ENCODE assay signal across 10 cellular contexts in genomic region chrX:111719426-111720210, GRCh38. TPM values are rescaled to one million over a fixed set of nuclear protein-coding genes. Genes with fewer than 3 reads are reported as not detected.
A peak's percentile ranks its signal among the peaks of the same experiment; 100 is the strongest.
DNase-seq lines count a peak whose midpoint lies in the region; ATAC-seq and TF ChIP-seq lines count a peak whose summit lies in the region.
"Had no signal": no experiment of that assay in that cellular context is flagged by ENCODE, and none has a peak within 500 bp of the region (broad histone marks: within the 10 kb centered on the region; RNA-seq: fewer than 3 reads in every experiment).

No MANE protein-coding gene starts in this region.

- H3K9me3 ChIP-seq in breast epithelium: no peaks in the 10 kb centered on the region
- H3K9me3 ChIP-seq in Panc1 (ENCODE audit: control insufficient read depth, insufficient read depth, low read depth, low read length): no peaks in the 10 kb centered on the region
- H3K9me3 ChIP-seq: tibial nerve had no signal

- CTCF ChIA-PET in MCF 10A (lab: Yijun Ruan, JAX) (interaction anchor here (0.5 to 3.1 kb wide), 22 partner anchors 8 to 1508 kb away, joined by 3 to 21 read pairs (median 4); no protein-coding TSS in a partner anchor), Panc1 (lab: Charles Lee) (no interaction called here)

- H3K27me3 Mint-ChIP-seq in MCF 10A (ENCODE audit: insufficient read depth, unreplicated experiment): peaks cover 35% of the 10 kb centered on the region

- peak; percentile 39 for TF ChIP-seq CTCF in MCF 10A (IDR thresholded peaks at IDR 0.05; ENCODE audit: unreplicated experiment)
- TF ChIP-seq CTCF in breast epithelium (IDR thresholded peaks at IDR 0.05): no peak
- peak; percentile 57; the same call in 1 of the 2 replicates for TF ChIP-seq CTCF in Panc1 (IDR thresholded peaks at IDR 0.05)

- TF ChIP-seq POLR2A in breast epithelium (IDR thresholded peaks at IDR 0.05): no peak

- DNase-seq in MCF 10A (ENCODE audit: unreplicated experiment): peak; percentile 3
- DNase-seq in breast epithelium (ENCODE audit: low spot score in 2 of 2): no peak
- DNase-seq in Panc1 (ENCODE audit: low read depth, low spot score): no peak
- peak; percentile 31 for DNase-seq in fibroblast of peridontal ligament (ENCODE audit: extremely low read depth)
- peak; percentile 33 for DNase-seq in superior temporal gyrus (ENCODE audit: extremely low spot score)
- no peak for DNase-seq in GM19240 (ENCODE audit: insufficient read length, low spot score)
- DNase-seq in activated naive CD4-positive, alpha-beta T cell (lab: John Stamatoyannopoulos, UW): no peak
- no peak for DNase-seq in NCI-H524 treated with DMSO at 0.1 percent for 48 hours (lab: John Stamatoyannopoulos, UW)

- peaks cover 29% of the 10 kb centered on the region for H3K36me3 Mint-ChIP-seq in MCF 10A (ENCODE audit: insufficient read depth, unreplicated experiment)

- no peaks in the 10 kb centered on the region for H3K9me3 Mint-ChIP-seq in MCF 10A (ENCODE audit: unreplicated experiment)
- H3K9me3 Mint-ChIP-seq: activated naive CD4-positive, alpha-beta T cell treated with anti-CD3 and anti-CD28 coated beads, Interleukin-2, amount 50 U/mL, for 72 hours had no signal

- in situ Hi-C loops in Panc1 (cut with HindIII; ENCODE audit: low pct_unique_long_range_greater_than_20kb, low sequenced_read_pairs): no loop called here

- H3K36me3 ChIP-seq in breast epithelium: no peaks in the 10 kb centered on the region
- H3K36me3 ChIP-seq in Panc1 (ENCODE audit: control insufficient read depth, insufficient read depth, low read length): peaks cover 2% of the 10 kb centered on the region; the same call in 1 of the 2 replicates
- H3K36me3 ChIP-seq: tibial nerve had no signal

- ATAC-seq in Panc1: no peak
- ATAC-seq: activated naive CD4-positive, alpha-beta T cell treated with anti-CD3 and anti-CD28 coated beads, Interleukin-2, amount 50 U/mL, for 72 hours had no signal

- POLR2A ChIA-PET in MCF 10A (lab: Yijun Ruan, JAX): interaction anchor here (1.1 kb wide), 1 partner anchor 12 kb away, joined by 4 read pairs; no protein-coding TSS in a partner anchor
- POLR2A ChIA-PET in Panc1 (lab: Charles Lee): no interaction called here

- intact Hi-C loops in MCF 10A (cut with micrococcal nuclease): loop anchor here (1.0 to 10.0 kb wide), 3 partner anchors 325 to 1015 kb away; no protein-coding TSS in a partner anchor
- intact Hi-C loops in breast epithelium (cut with DNase I; ENCODE audit: low total_unique reads): no loop called here
- intact Hi-C loops in Panc1 (cut with micrococcal nuclease; ENCODE audit: unreplicated experiment): loop anchor here (2.0 kb wide), 1 partner anchor 325 kb away; no protein-coding TSS in a partner anchor

- no peak overlapping the region for H3K27ac Mint-ChIP-seq in MCF 10A (ENCODE audit: low read depth, unreplicated experiment)
- H3K27ac Mint-ChIP-seq: activated naive CD4-positive, alpha-beta T cell treated with anti-CD3 and anti-CD28 coated beads, Interleukin-2, amount 50 U/mL, for 72 hours had no signal

- H3K27me3 ChIP-seq in breast epithelium (peaks cover 0 to 4% of the 10 kb centered on the region in 2 donors), Panc1 (ENCODE audit: control insufficient read depth, insufficient read depth, low read length) (no peaks in the 10 kb centered on the region)
- H3K27me3 ChIP-seq: tibial nerve had no signal

- H3K4me3 Mint-ChIP-seq in MCF 10A (ENCODE audit: unreplicated experiment): no peak overlapping the region

- H3K4me3 ChIP-seq in breast epithelium: no peak overlapping the region
- H3K4me3 ChIP-seq in Panc1 (ENCODE audit: low read depth in 2 of 2, low read length in 2 of 2): no peak overlapping the region
- H3K4me3 ChIP-seq: tibial nerve had no signal

- BruUV-seq in MCF 10A (replicated peaks; lab: Mats Ljungman, UMichigan) (no TSS peak), Panc1 (replicated peaks; lab: Mats Ljungman, UMichigan) (no TSS peak)

- no peaks in the 10 kb centered on the region for H3K4me1 ChIP-seq in breast epithelium
- no peaks in the 10 kb centered on the region for H3K4me1 ChIP-seq in Panc1 (ENCODE audit: control insufficient read depth, insufficient read depth, low read length)
- H3K4me1 ChIP-seq: tibial nerve had no signal

- no peak overlapping the region for H3K27ac ChIP-seq in breast epithelium
- H3K27ac ChIP-seq in Panc1 (ENCODE audit: low read length): no peak overlapping the region
- H3K27ac ChIP-seq: tibial nerve had no signal

- peaks cover 5% of the 10 kb centered on the region for H3K4me1 Mint-ChIP-seq in MCF 10A (ENCODE audit: insufficient read depth, unreplicated experiment)

RNA-seq across cellular contexts. Expression of gene ALG13, which starts 38.6 kb away (rescaled TPM):
- total RNA-seq in MCF 10A (2022) (53.9 and 147 TPM in 2 replicates), breast epithelium (100 to 1,000 TPM in 1 of 3 donors, 10 to 100 TPM in 2; 44.3 to 110 (median 69.5) TPM), Panc1 (2021; ENCODE audit: unreplicated experiment) (50.0 TPM)
- 43.9 TPM for polyA plus RNA-seq in Panc1 (2012; ENCODE audit: insufficient read length)

Comparison
In these comparisons a context has a peak if more than half of its experiments do, and no peak if none do; other contexts are left out.
1. DNase-seq: peak in MCF 10A (single experiment), fibroblast of peridontal ligament (single experiment) and superior temporal gyrus (single experiment); none in breast epithelium (0 of 2), Panc1 (single experiment), GM19240 (single experiment), activated naive CD4-positive, alpha-beta T cell (0 of 4) and NCI-H524 treated with DMSO at 0.1 percent for 48 hours (single experiment).
2. CTCF ChIP-seq: peak in MCF 10A (single experiment) and Panc1 (single experiment); none in breast epithelium (0 of 3).